Comparison of ENCODE assay signal across 16 cellular contexts in genomic region chr22:41968601-41969000, GRCh38. TPM values are rescaled to one million over a fixed set of nuclear protein-coding genes. Genes with fewer than 3 reads are reported as not detected.
A peak's percentile ranks its signal among the peaks of the same experiment; 100 is the strongest.
DNase-seq lines count a peak whose midpoint lies in the region; ATAC-seq and TF ChIP-seq lines count a peak whose summit lies in the region.
"Had no signal": no experiment of that assay in that cellular context is flagged by ENCODE, and none has a peak within 500 bp of the region (broad histone marks: within the 10 kb centered on the region; RNA-seq: fewer than 3 reads in every experiment).

No MANE protein-coding gene starts in this region.

- 40 to 48% (median 45%) methylated on average over 9 of the region's 9 CpGs for WGBS in stomach, 5 donors
- WGBS in psoas muscle, 3 donors = 60 to 62% (median 60%) methylated on average over 9 of the region's 9 CpGs

- H3K4me1 ChIP-seq in BE2C (peaks cover 17% of the 10 kb centered on the region), RWPE2 (ENCODE audit: insufficient read depth, poor library complexity, severe bottlenecking) (no peaks in the 10 kb centered on the region), stomach (peaks cover 0 to 14% (median 10%) of the 10 kb centered on the region in 4 donors), psoas muscle (no peaks in the 10 kb centered on the region)
- H3K4me1 ChIP-seq: body of pancreas, gastrocnemius medialis had no signal

- DNase-seq in BE2C = peak; percentile 75
- peak in 75 of 76 experiments; percentile 19 to 91 (median 77) for DNase-seq in HUDEP-2 (lab: John Stamatoyannopoulos, UW; ENCODE audit: unreplicated experiment in 76 of 76)
- no peak for DNase-seq in RWPE2 (ENCODE audit: low spot score)
- DNase-seq in fibroblast of pulmonary artery (ENCODE audit: low read depth) = peak; percentile 38
- no peak for DNase-seq in stomach
- no peak for DNase-seq in 8988T
- DNase-seq in stimulated activated CD4-positive, alpha-beta T cell treated with anti-CD3 and anti-CD28 coated beads, Interleukin-1b, Interleukin-23, amount 100 ng/mL, for 48 hours = no peak
- no peak for DNase-seq in psoas muscle
- DNase-seq: activated CD8-positive, alpha-beta memory T cell treated with anti-CD3 and anti-CD28 coated beads, Interleukin-2, amount 50 U/mL, for 48 hours; activated naive CD4-positive, alpha-beta T cell treated with anti-CD3 and anti-CD28 coated beads for 36 hours; body of pancreas; DMS79; gastrocnemius medialis; NCI-H524 treated with DMSO at 0.1 percent for 48 hours had no signal

- H3K9me3 ChIP-seq in BE2C (no peaks in the 10 kb centered on the region), RWPE2 (ENCODE audit: severe bottlenecking) (no peaks in the 10 kb centered on the region), stomach (no peaks in the 10 kb centered on the region), psoas muscle (no peaks in the 10 kb centered on the region)
- H3K9me3 ChIP-seq: body of pancreas, gastrocnemius medialis had no signal

- TF ChIP-seq CTCF in BE2C (IDR thresholded peaks at IDR 0.05; ENCODE audit: low read depth, low read length) = no peak
- no peak for TF ChIP-seq CTCF in RWPE2 (IDR thresholded peaks at IDR 0.05; ENCODE audit: poor library complexity, severe bottlenecking)
- TF ChIP-seq CTCF in fibroblast of pulmonary artery (IDR thresholded peaks at IDR 0.05; ENCODE audit: low read length, missing control alignments) = no peak
- TF ChIP-seq CTCF in stomach (IDR thresholded peaks at IDR 0.05) = no peak
- TF ChIP-seq CTCF in psoas muscle (IDR thresholded peaks at IDR 0.05) = no peak

- H3K27me3 ChIP-seq in BE2C (no peaks in the 10 kb centered on the region), RWPE2 (ENCODE audit: insufficient read depth, poor library complexity, severe bottlenecking) (no peaks in the 10 kb centered on the region), stomach (peaks cover 0 to 44% (median 9%) of the 10 kb centered on the region in 3 donors), psoas muscle (ENCODE audit: insufficient read depth in 3 of 3, low read length in 2 of 3) (peaks cover 0 to 17% (median 4%) of the 10 kb centered on the region in 3 donors)
- H3K27me3 ChIP-seq: body of pancreas had no signal

- intact Hi-C loops in stomach (cut with DNase I; ENCODE audit: low total_unique reads) (no loop called here), psoas muscle (cut with DNase I) (loop anchor here in 1 of 2 donors (5.0 kb wide), 1 partner anchor 144 kb away; no protein-coding TSS in a partner anchor)

- H3K4me3 ChIP-seq in BE2C (ENCODE audit: low read depth, low read length) (no peak overlapping the region), RWPE2 (ENCODE audit: severe bottlenecking) (no peak overlapping the region), fibroblast of pulmonary artery (replicated peaks; ENCODE audit: low read depth, low read length) (no peak overlapping the region), stomach (no peak overlapping the region), psoas muscle (no peak overlapping the region)
- H3K4me3 ChIP-seq: body of pancreas, gastrocnemius medialis had no signal

- ATAC-seq in RWPE2 (ENCODE audit: low read depth) (peak; percentile 67), psoas muscle (no peak)
- ATAC-seq: body of pancreas, gastrocnemius medialis had no signal

- TF ChIP-seq EP300 in stomach (IDR thresholded peaks at IDR 0.05) = no peak

- no peak for TF ChIP-seq POLR2A in stomach (IDR thresholded peaks at IDR 0.05)

- H3K27ac ChIP-seq in RWPE2 (ENCODE audit: poor library complexity, severe bottlenecking) (no peak overlapping the region), stomach (no peak overlapping the region), psoas muscle (no peak overlapping the region)
- H3K27ac ChIP-seq: body of pancreas, gastrocnemius medialis had no signal

- no peaks in the 10 kb centered on the region for H3K36me3 ChIP-seq in BE2C
- H3K36me3 ChIP-seq in RWPE2 (ENCODE audit: low read depth) = no peaks in the 10 kb centered on the region
- H3K36me3 ChIP-seq in stomach = no peaks in the 10 kb centered on the region
- H3K36me3 ChIP-seq in psoas muscle (ENCODE audit: insufficient read depth in 1 of 2, low read depth in 1 of 2) = no peaks in the 10 kb centered on the region
- H3K36me3 ChIP-seq: gastrocnemius medialis had no signal

RNA-seq across cellular contexts. Expression of gene SEPTIN3, which starts 0.6 kb away (rescaled TPM):
- 23.3 TPM for polyA plus RNA-seq in BE2C (2012; ENCODE audit: insufficient read depth, insufficient read length, low read depth)
- total RNA-seq in stomach (1 to 10 TPM in 1 of 5 donors, under 1 TPM in 1, not detected in 3; 0.72 to 1.1 TPM), psoas muscle (under 1 TPM in 1 of 4 donors, not detected in 3; 0.06 TPM)
- polyA plus RNA-seq in stomach (1 to 10 TPM in 1 of 3 donors, under 1 TPM in 2; 0.61 to 1.4 (median 0.63) TPM), psoas muscle (under 1 TPM; 0.03 to 0.14 (median 0.05) TPM)

RNA-seq across cellular contexts. Expression of gene CENPM, which starts 21.6 kb away (rescaled TPM):
- polyA plus RNA-seq in BE2C (2012; ENCODE audit: insufficient read depth, insufficient read length, low read depth) = 43.8 TPM
- total RNA-seq in stomach (10 to 100 TPM in 2 of 5 donors, 1 to 10 TPM in 2, not detected in 1; 6.1 to 64.3 (median 11.1) TPM), psoas muscle (1 to 10 TPM in 2 of 4 donors, under 1 TPM in 1, not detected in 1; 0.59 to 2.3 (median 1.5) TPM)
- polyA plus RNA-seq in stomach (10 to 100 TPM; 15.1 to 22.5 (median 15.8) TPM), psoas muscle (1 to 10 TPM in 2 of 3 donors, under 1 TPM in 1; 0.52 to 1.2 (median 1.1) TPM)
- total RNA-seq: body of pancreas had no signal

RNA-seq across cellular contexts. Expression of gene WBP2NL, which starts 30.0 kb away (rescaled TPM):
- 8.5 TPM for polyA plus RNA-seq in BE2C (2012; ENCODE audit: insufficient read depth, insufficient read length, low read depth)
- total RNA-seq in stomach = 1 to 10 TPM in 2 of 5 donors, not detected in 3; 3.9 to 4.8 TPM
- 1 to 10 TPM; 1.2 TPM for polyA plus RNA-seq in stomach
- total RNA-seq in psoas muscle = 1 to 10 TPM in 1 of 4 donors, under 1 TPM in 3; 0.22 to 1.7 (median 0.48) TPM
- under 1 TPM in 2 of 3 donors, not detected in 1; 0.22 to 0.40 TPM for polyA plus RNA-seq in psoas muscle
- total RNA-seq: mesothelial cell of epicardium had no signal

RNA-seq across cellular contexts. Expression of gene TNFRSF13C, which starts 42.0 kb away (rescaled TPM):
- polyA plus RNA-seq in BE2C (2012; ENCODE audit: insufficient read depth, insufficient read length, low read depth) = 0.29 TPM
- total RNA-seq in stomach (under 1 TPM in 2 of 5 donors, not detected in 3; 0.55 to 0.87 TPM), psoas muscle (1 to 10 TPM in 1 of 4 donors, under 1 TPM in 3; 0.20 to 1.4 (median 0.38) TPM)
- polyA plus RNA-seq in stomach (1 to 10 TPM in 1 of 3 donors, under 1 TPM in 1, not detected in 1; 0.31 to 1.1 TPM), psoas muscle (under 1 TPM in 2 of 3 donors, not detected in 1; 0.01 to 0.05 TPM)
- total RNA-seq: body of pancreas, gastrocnemius medialis, RPMI7951 had no signal

Comparison
In these comparisons a context has a peak if more than half of its experiments do, and no peak if none do; other contexts are left out.
1. DNase-seq: peak in BE2C (single experiment), HUDEP-2 (75 of 76) and fibroblast of pulmonary artery (single experiment); none in RWPE2 (single experiment), stomach (single experiment), 8988T (single experiment), stimulated activated CD4-positive, alpha-beta T cell treated with anti-CD3 and anti-CD28 coated beads, Interleukin-1b, Interleukin-23, amount 100 ng/mL, for 48 hours (single experiment) and psoas muscle (0 of 2).